1 cellular context compared by ENCODE assay signal in the genomic region with DNA sequence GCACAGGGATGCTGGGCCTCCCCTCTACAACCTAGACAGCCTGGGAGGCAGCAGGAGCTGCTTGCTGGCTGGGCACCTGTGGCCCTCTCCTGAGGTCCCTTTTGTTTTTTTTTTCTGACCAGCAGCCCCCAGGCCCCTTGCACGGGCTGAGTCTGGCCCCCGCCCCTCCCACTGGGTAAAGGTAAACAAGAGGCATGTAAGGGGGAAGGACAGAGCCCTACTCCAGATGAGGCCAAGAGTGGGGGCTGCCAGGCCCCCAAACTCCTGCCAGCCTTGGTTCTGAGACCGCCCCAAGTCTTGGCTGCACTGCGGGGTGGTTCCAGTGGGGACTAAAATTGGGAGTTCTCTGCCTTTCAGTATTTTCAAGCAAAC.
TF ChIP-seq lines count a peak whose summit lies in the region.

No MANE protein-coding gene starts in this region.

TF ChIP-seq in liver, 16 proteins besides CTCF, POLR2A, EP300 and RAD21 (continued from another document):
- no peak for TF ChIP-seq MAX (IDR thresholded peaks at IDR 0.05)
- no peak for TF ChIP-seq NR2F2 (IDR thresholded peaks at IDR 0.05)
- no peak for TF ChIP-seq YY1 (IDR thresholded peaks at IDR 0.05)
- TF ChIP-seq EGR1 (IDR thresholded peaks at IDR 0.05; ENCODE audit: low read depth in 2 of 2) = no peak
- no peak for TF ChIP-seq SP1 (IDR thresholded peaks at IDR 0.05)
- TF ChIP-seq, protein P1, sequence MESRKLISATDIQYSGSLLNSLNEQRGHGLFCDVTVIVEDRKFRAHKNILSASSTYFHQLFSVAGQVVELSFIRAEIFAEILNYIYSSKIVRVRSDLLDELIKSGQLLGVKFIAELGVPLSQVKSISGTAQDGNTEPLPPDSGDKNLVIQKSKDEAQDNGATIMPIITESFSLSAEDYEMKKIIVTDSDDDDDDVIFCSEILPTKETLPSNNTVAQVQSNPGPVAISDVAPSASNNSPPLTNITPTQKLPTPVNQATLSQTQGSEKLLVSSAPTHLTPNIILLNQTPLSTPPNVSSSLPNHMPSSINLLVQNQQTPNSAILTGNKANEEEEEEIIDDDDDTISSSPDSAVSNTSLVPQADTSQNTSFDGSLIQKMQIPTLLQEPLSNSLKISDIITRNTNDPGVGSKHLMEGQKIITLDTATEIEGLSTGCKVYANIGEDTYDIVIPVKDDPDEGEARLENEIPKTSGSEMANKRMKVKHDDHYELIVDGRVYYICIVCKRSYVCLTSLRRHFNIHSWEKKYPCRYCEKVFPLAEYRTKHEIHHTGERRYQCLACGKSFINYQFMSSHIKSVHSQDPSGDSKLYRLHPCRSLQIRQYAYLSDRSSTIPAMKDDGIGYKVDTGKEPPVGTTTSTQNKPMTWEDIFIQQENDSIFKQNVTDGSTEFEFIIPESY (IDR thresholded peaks at IDR 0.05) = no peak
- TF ChIP-seq HNF4A (conservative IDR thresholded peaks at IDR 0.05) = no peak
- TF ChIP-seq, protein P2, sequence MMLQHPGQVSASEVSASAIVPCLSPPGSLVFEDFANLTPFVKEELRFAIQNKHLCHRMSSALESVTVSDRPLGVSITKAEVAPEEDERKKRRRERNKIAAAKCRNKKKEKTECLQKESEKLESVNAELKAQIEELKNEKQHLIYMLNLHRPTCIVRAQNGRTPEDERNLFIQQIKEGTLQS (IDR thresholded peaks at IDR 0.05) = no peak
